Comparison of ENCODE assay signal across 7 cellular contexts in the genomic region with DNA sequence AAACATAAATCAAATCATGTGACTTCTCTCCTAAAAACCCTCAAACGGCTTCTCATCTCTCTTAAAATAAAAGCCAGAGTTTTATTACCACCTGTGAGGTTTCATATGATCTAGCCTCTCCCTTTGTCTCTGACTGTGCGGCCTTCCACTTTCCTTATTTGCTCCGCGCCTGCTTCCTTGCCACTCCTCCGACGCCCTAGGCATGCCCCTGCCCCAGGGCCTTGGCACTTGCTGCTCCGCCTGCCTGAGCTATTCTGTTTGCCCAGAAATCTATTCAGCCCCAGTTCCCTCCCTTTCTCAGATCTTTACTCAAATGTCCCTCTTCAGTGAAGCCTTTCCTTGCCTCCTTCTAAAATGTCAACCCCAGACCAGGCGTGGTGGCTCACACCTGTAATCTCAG. TPM values are rescaled to one million over a fixed set of nuclear protein-coding genes. Genes with fewer than 3 reads are reported as not detected.
"Had no signal": no experiment of that assay in that cellular context is flagged by ENCODE, and none has a peak within 500 bp of the region (broad histone marks: within the 10 kb centered on the region; RNA-seq: fewer than 3 reads in every experiment).

No MANE protein-coding gene starts in this region.

- H3K27ac ChIP-seq: GM23248 had no signal

- H3K9me3 ChIP-seq: HAP-1 had no signal

- DNase-seq: GM23248, GOT3, H7, IMR-90 had no signal

- H3K9ac ChIP-seq: GM23248 had no signal

- H3K4me3 ChIP-seq: GM23248, HAP-1 had no signal

- ATAC-seq: HCT116 had no signal

- H3K4me1 ChIP-seq: HAP-1 had no signal

- FAIRE-seq: HTR-8/SVneo had no signal

- H3K36me3 ChIP-seq: HAP-1 had no signal

- H2AFZ ChIP-seq: GM23248 had no signal

RNA-seq across cellular contexts. Expression of gene DISP3, which starts 57.5 kb away (rescaled TPM):
- total RNA-seq: GM23248, IMR-90 had no signal
- polyA plus RNA-seq: GM23248 had no signal
